In genomic region chr5:124234022-124234899, GRCh38 we compare ENCODE assay signal across 19 cellular contexts.
DNase-seq lines count a peak whose midpoint lies in the region; ATAC-seq lines count a peak whose summit lies in the region.
"Had no signal": no experiment of that assay in that cellular context is flagged by ENCODE, and none has a peak within 500 bp of the region (broad histone marks: within the 10 kb centered on the region; RNA-seq: fewer than 3 reads in every experiment).

No MANE protein-coding gene starts in this region.

- no peak for ATAC-seq in activated T-helper 17 cell treated with anti-CD3 and anti-CD28 coated beads, Interleukin-2, amount 50 U/mL, for 72 hours (replicated peaks)
- ATAC-seq: left ventricle myocardium superior, psoas muscle had no signal

- no peak overlapping the region for H3K27ac Mint-ChIP-seq in activated T-helper 17 cell treated with anti-CD3 and anti-CD28 coated beads, Interleukin-2, amount 50 U/mL, for 72 hours
- H3K27ac Mint-ChIP-seq: activated naive CD4-positive, alpha-beta T cell treated with anti-CD3 and anti-CD28 coated beads, Interleukin-2, amount 10 ng/mL, durations not matched to agents 7 days and 5 days; B cell had no signal

- peaks cover 4% of the 10 kb centered on the region; the same call in 1 of the 2 replicates for H3K4me1 ChIP-seq in iPS DF 6.9 (ENCODE audit: control insufficient read depth, insufficient read depth, low read length)
- H3K4me1 ChIP-seq: psoas muscle, tibial artery had no signal

- WGBS in iPS DF 6.9 (ENCODE audit: insufficient coverage, insufficient read length): no CpG with 5 or more reads among the region's 6 CpGs

- H3K4me1 Mint-ChIP-seq in activated T-helper 17 cell treated with anti-CD3 and anti-CD28 coated beads, Interleukin-2, amount 50 U/mL, for 72 hours: no peaks in the 10 kb centered on the region
- H3K4me1 Mint-ChIP-seq: activated naive CD4-positive, alpha-beta T cell treated with anti-CD3 and anti-CD28 coated beads, Interleukin-2, amount 10 ng/mL, durations not matched to agents 7 days and 5 days had no signal

- peak overlapping the region; percentile 71 for H3K27ac ChIP-seq in angular gyrus (ENCODE audit: low read depth, low read length)
- peak overlapping the region; percentile 31 for H3K27ac ChIP-seq in iPS DF 6.9 (ENCODE audit: low read length)
- H3K27ac ChIP-seq in substantia nigra (ENCODE audit: low read depth, low read length, poor library complexity, severe bottlenecking): peak overlapping the region; percentile 92
- H3K27ac ChIP-seq: brain microvascular endothelial cell, psoas muscle, tibial artery had no signal

- no peak overlapping the region for H3K4me3 ChIP-seq in iPS DF 6.9 (ENCODE audit: low read length)
- H3K4me3 ChIP-seq: psoas muscle, tibial artery had no signal

- no peaks in the 10 kb centered on the region for H3K27me3 ChIP-seq in iPS DF 6.9 (ENCODE audit: control insufficient read depth, insufficient read depth, low read length)
- H3K27me3 ChIP-seq: brain microvascular endothelial cell, tibial artery had no signal

- peaks cover 4% of the 10 kb centered on the region for H3K9me3 Mint-ChIP-seq in activated T-helper 17 cell treated with anti-CD3 and anti-CD28 coated beads, Interleukin-2, amount 50 U/mL, for 72 hours

- no peak overlapping the region for H3K4me3 Mint-ChIP-seq in activated T-helper 17 cell treated with anti-CD3 and anti-CD28 coated beads, Interleukin-2, amount 50 U/mL, for 72 hours
- H3K4me3 Mint-ChIP-seq: activated naive CD4-positive, alpha-beta T cell treated with anti-CD3 and anti-CD28 coated beads, Interleukin-2, amount 10 ng/mL, durations not matched to agents 7 days and 5 days; B cell had no signal

- DNase-seq in NCI-H146 (lab: John Stamatoyannopoulos, UW) (peak; percentile 58), iPS DF 6.9 (ENCODE audit: low read depth, low spot score) (no peak), substantia nigra (lab: John Stamatoyannopoulos, UW) (peak in 2 of 49 donors; percentile 11 to 35), NCI-H1105 (lab: John Stamatoyannopoulos, UW) (no peak), NCI-H1105 treated with DMSO at 0.1 percent for 48 hours (lab: John Stamatoyannopoulos, UW) (no peak)
- DNase-seq: activated CD4-positive, alpha-beta T cell treated with anti-CD3 and anti-CD28 coated beads, Interleukin-2, amount 50 U/mL, for 1 hour; activated naive CD4-positive, alpha-beta T cell treated with anti-CD3 and anti-CD28 coated beads, Interleukin-2, amount 10 ng/mL, durations not matched to agents 7 days and 5 days; brain microvascular endothelial cell; Calu3; effector CD4-positive, alpha-beta T cell; GF-D8; left ventricle myocardium superior; NCI-H2029; NCI-H524 treated with DMSO at 0.1 percent for 48 hours; psoas muscle; tibial artery had no signal

- H3K9me3 ChIP-seq in iPS DF 6.9 (ENCODE audit: control insufficient read depth, insufficient read depth, low read length): no peaks in the 10 kb centered on the region

- no peaks in the 10 kb centered on the region for H3K36me3 Mint-ChIP-seq in activated T-helper 17 cell treated with anti-CD3 and anti-CD28 coated beads, Interleukin-2, amount 50 U/mL, for 72 hours (ENCODE audit: low read depth)
- H3K36me3 Mint-ChIP-seq: activated naive CD4-positive, alpha-beta T cell treated with anti-CD3 and anti-CD28 coated beads, Interleukin-2, amount 10 ng/mL, durations not matched to agents 7 days and 5 days had no signal

- no peaks in the 10 kb centered on the region for H3K27me3 Mint-ChIP-seq in activated T-helper 17 cell treated with anti-CD3 and anti-CD28 coated beads, Interleukin-2, amount 50 U/mL, for 72 hours
- H3K27me3 Mint-ChIP-seq: activated naive CD4-positive, alpha-beta T cell treated with anti-CD3 and anti-CD28 coated beads, Interleukin-2, amount 10 ng/mL, durations not matched to agents 7 days and 5 days; B cell had no signal

- H3K36me3 ChIP-seq in iPS DF 6.9 (ENCODE audit: control insufficient read depth, insufficient read depth, low read length): no peaks in the 10 kb centered on the region
- H3K36me3 ChIP-seq: brain microvascular endothelial cell, tibial artery had no signal

Comparison
In these comparisons a context has a peak if more than half of its experiments do, and no peak if none do; other contexts are left out.
1. H3K27ac ChIP-seq: peak in every context shown above with its lines; median percentile 92 in substantia nigra; 71 in angular gyrus; 31 in iPS DF 6.9.